Comparison of ENCODE assay signal across 8 cellular contexts in genomic region chr19:46015961-46016425, GRCh38. TPM values are rescaled to one million over a fixed set of nuclear protein-coding genes. Genes with fewer than 3 reads are reported as not detected.
DNase-seq lines count a peak whose midpoint lies in the region; ATAC-seq and TF ChIP-seq lines count a peak whose summit lies in the region.

No MANE protein-coding gene starts in this region.

- no peak overlapping the region for H2BK120ac ChIP-seq in IMR-90 (ENCODE audit: low read depth, low read length)

- H3K9me1 ChIP-seq in IMR-90 (ENCODE audit: insufficient read depth, low read length) = peaks cover 3% of the 10 kb centered on the region; the same call in 1 of the 2 replicates

- no peak for TF ChIP-seq POLR2A in IMR-90 (IDR thresholded peaks at IDR 0.05; ENCODE audit: low read depth, low read length)
- TF ChIP-seq POLR2A in gastrocnemius medialis (IDR thresholded peaks at IDR 0.05) = no peak

- no peak for DNase-seq in IMR-90
- DNase-seq in activated effector memory CD4-positive, alpha-beta T cell treated with anti-CD3 and anti-CD28 coated beads, Interleukin-2, amount 50 U/mL, for 16 hours = peak; percentile 77
- peak in 1 of 2 donors; percentile 28 for DNase-seq in cardiac muscle cell (ENCODE audit: low read depth in 1 of 2, low spot score in 1 of 2)
- no peak for DNase-seq in gastrocnemius medialis
- no peak for DNase-seq in globus pallidus (ENCODE audit: low spot score)
- DNase-seq in cerebellar cortex (ENCODE audit: low spot score) = no peak
- no peak for DNase-seq in SKM-1 treated with dmso at 0.1 percent for 144 hours (lab: John Stamatoyannopoulos, UW; ENCODE audit: unreplicated experiment)

- no peak overlapping the region for H3K4ac ChIP-seq in IMR-90 (ENCODE audit: low read depth, low read length)

- no peak overlapping the region for H3K56ac ChIP-seq in IMR-90 (ENCODE audit: extremely low read depth, insufficient read depth, low read length)

- in situ Hi-C loops in IMR-90 (cut with MboI; ENCODE audit: low sequenced_read_pairs) (no loop called here), gastrocnemius medialis (cut with MboI; ENCODE audit: low sequenced_read_pairs in 4 of 4) (no loop called here)

- peaks cover 0 to 4% (median 0%) of the 10 kb centered on the region in 11 experiments; a peak in 1 of 22 replicates for H3K9me3 ChIP-seq in BLaER1 treated with 17β-estradiol and CSF1 and Interleukin-3, amounts not matched to agents 10 nM and 100 nM (replicated peaks in 1 of 11)
- H3K9me3 ChIP-seq in IMR-90 (ENCODE audit: control insufficient read depth, insufficient read depth, low read length) = no peaks in the 10 kb centered on the region
- no peaks in the 10 kb centered on the region for H3K9me3 ChIP-seq in cardiac muscle cell (ENCODE audit: low read depth)
- H3K9me3 ChIP-seq in gastrocnemius medialis = no peaks in the 10 kb centered on the region

- intact Hi-C loops in IMR-90 (cut with micrococcal nuclease) = no loop called here
- intact Hi-C loops in gastrocnemius medialis (cut with DNase I; ENCODE audit: low total_unique reads) = loop anchor here (2.0 to 5.0 kb wide), 3 partner anchors 21 to 199 kb away; partner anchors contain the start of genes CCDC61 and RSPH6A

- no peak overlapping the region for H3K18ac ChIP-seq in IMR-90 (ENCODE audit: low read depth, low read length)

- H4K8ac ChIP-seq in IMR-90 (ENCODE audit: low read depth in 2 of 2, low read length in 2 of 2) = no peak overlapping the region

- TF ChIP-seq CTCF in IMR-90 (conservative IDR thresholded peaks at IDR 0.05; ENCODE audit: low read depth, low read length) = no peak
- no peak for TF ChIP-seq CTCF in cardiac muscle cell (IDR thresholded peaks at IDR 0.05; ENCODE audit: low read depth, low read length)
- no peak for TF ChIP-seq CTCF in gastrocnemius medialis (IDR thresholded peaks at IDR 0.05 in 4 of 5, conservative IDR thresholded peaks at IDR 0.05 in 1 of 5)

- H3K27ac ChIP-seq in BLaER1 treated with 17β-estradiol and CSF1 and Interleukin-3, amounts not matched to agents 10 nM and 100 nM = no peak overlapping the region
- H3K27ac ChIP-seq in IMR-90 (ENCODE audit: insufficient read depth, low read length) (no peak overlapping the region), cardiac muscle cell (no peak overlapping the region), gastrocnemius medialis (peak overlapping the region in 1 of 4 donors; percentile 9)

- H3K14ac ChIP-seq in IMR-90 (replicated peaks; ENCODE audit: low read depth, low read length) = no peak overlapping the region

- H3K23ac ChIP-seq in IMR-90 (ENCODE audit: low read depth, low read length) = peak overlapping the region; percentile 16; the same call in 1 of the 2 replicates

- no peak overlapping the region for H2AK9ac ChIP-seq in IMR-90 (replicated peaks; ENCODE audit: low read depth, low read length, poor library complexity)

- H2AK5ac ChIP-seq in IMR-90 (ENCODE audit: low read depth, low read length) = no peak overlapping the region

- peak overlapping the region; percentile 57 to 74 (median 68) for H3K4me3 ChIP-seq in BLaER1 treated with 17β-estradiol and CSF1 and Interleukin-3, amounts not matched to agents 10 nM and 100 nM
- H3K4me3 ChIP-seq in IMR-90 (ENCODE audit: insufficient read depth, low read depth, low read length) = peak overlapping the region; percentile 58
- peak overlapping the region; percentile 50 for H3K4me3 ChIP-seq in cardiac muscle cell
- H3K4me3 ChIP-seq in gastrocnemius medialis = peak overlapping the region; percentile 64 to 92 (median 71)

- H4K91ac ChIP-seq in IMR-90 (ENCODE audit: insufficient read depth, low read depth, low read length) = no peak overlapping the region

- H2BK15ac ChIP-seq in IMR-90 (ENCODE audit: low read depth, low read length) = no peak overlapping the region

- no peak overlapping the region for H2BK20ac ChIP-seq in IMR-90 (ENCODE audit: low read depth, low read length)

- POLR2A ChIA-PET in IMR-90 (lab: Charles Lee; ENCODE audit: unreplicated experiment) = no interaction called here

- peaks cover 15 to 88% (median 35%) of the 10 kb centered on the region in 11 experiments; a peak in 20 of 22 replicates for H4K20me1 ChIP-seq in BLaER1 treated with 17β-estradiol and CSF1 and Interleukin-3, amounts not matched to agents 10 nM and 100 nM
- H4K20me1 ChIP-seq in IMR-90 (ENCODE audit: insufficient read depth, low read length) = peaks cover 21% of the 10 kb centered on the region

- peak overlapping the region; percentile 94 to 100 (median 99) for H3K4me2 ChIP-seq in BLaER1 treated with 17β-estradiol and CSF1 and Interleukin-3, amounts not matched to agents 10 nM and 100 nM
- peak overlapping the region; percentile 100 for H3K4me2 ChIP-seq in IMR-90 (ENCODE audit: low read depth, low read length)

- no TSS peak for BruUV-seq in IMR-90 (replicated peaks; lab: Mats Ljungman, UMichigan)

- no peaks in the 10 kb centered on the region for H3K79me1 ChIP-seq in IMR-90 (ENCODE audit: low read depth in 1 of 2, low read length in 2 of 2)

- H3K36me3 ChIP-seq in BLaER1 treated with 17β-estradiol and CSF1 and Interleukin-3, amounts not matched to agents 10 nM and 100 nM = peaks cover 0 to 16% (median 5%) of the 10 kb centered on the region in 11 experiments; a peak in 13 of 22 replicates
- H3K36me3 ChIP-seq in IMR-90 (ENCODE audit: control insufficient read depth, insufficient read depth, low read length) = no peaks in the 10 kb centered on the region
- H3K36me3 ChIP-seq in cardiac muscle cell = no peaks in the 10 kb centered on the region
- no peaks in the 10 kb centered on the region for H3K36me3 ChIP-seq in gastrocnemius medialis

- TF ChIP-seq RAD21 in IMR-90 (IDR thresholded peaks at IDR 0.05; ENCODE audit: low read length) = no peak

- H3K4me1 ChIP-seq in BLaER1 treated with 17β-estradiol and CSF1 and Interleukin-3, amounts not matched to agents 10 nM and 100 nM = peaks cover 7 to 33% (median 23%) of the 10 kb centered on the region in 10 experiments; a peak in 18 of 20 replicates
- peaks cover 7% of the 10 kb centered on the region; the same call in 1 of the 2 replicates for H3K4me1 ChIP-seq in IMR-90 (ENCODE audit: control insufficient read depth, insufficient read depth, low read length)
- no peaks in the 10 kb centered on the region for H3K4me1 ChIP-seq in cardiac muscle cell (ENCODE audit: low read depth)
- peaks cover 0 to 15% of the 10 kb centered on the region in 2 donors for H3K4me1 ChIP-seq in gastrocnemius medialis

- no peak overlapping the region for H4K5ac ChIP-seq in IMR-90 (ENCODE audit: low read depth, low read length)

- H2BK5ac ChIP-seq in IMR-90 (ENCODE audit: low read depth, low read length, poor library complexity, severe bottlenecking) = no peak overlapping the region

- peak overlapping the region; percentile 87 for H2AFZ ChIP-seq in IMR-90 (replicated peaks; ENCODE audit: low read length, poor library complexity)

- peak overlapping the region in 10 of 11 experiments; percentile 41 to 69 (median 56); a peak in 14 of 22 replicates for H3K9ac ChIP-seq in BLaER1 treated with 17β-estradiol and CSF1 and Interleukin-3, amounts not matched to agents 10 nM and 100 nM
- H3K9ac ChIP-seq in IMR-90 (ENCODE audit: low read depth, low read length) = no peak overlapping the region

- 2% methylated on average over 18 of the region's 54 CpGs; no CpG with 5 or more reads in 1 of the 2 experiments for WGBS in IMR-90 (ENCODE audit: extremely low coverage in 2 of 2, insufficient read length in 1 of 2), 2 experiments

- H3K27me3 ChIP-seq in BLaER1 treated with 17β-estradiol and CSF1 and Interleukin-3, amounts not matched to agents 10 nM and 100 nM = peaks cover 34 to 50% (median 39%) of the 10 kb centered on the region in 11 experiments
- H3K27me3 ChIP-seq in IMR-90 (ENCODE audit: control insufficient read depth, insufficient read depth, low read length) (peaks cover 17% of the 10 kb centered on the region), cardiac muscle cell (peaks cover 36% of the 10 kb centered on the region), gastrocnemius medialis (peaks cover 38 to 42% (median 38%) of the 10 kb centered on the region in 3 donors)

- ATAC-seq in IMR-90 (ENCODE audit: low read depth) (no peak), gastrocnemius medialis (peak in 1 of 2 donors; percentile 8)

- dilution Hi-C loops in IMR-90 (cut with HindIII; ENCODE audit: low sequenced_read_pairs, unreplicated experiment) = no loop called here

- CTCF ChIA-PET in IMR-90 (lab: Yijun Ruan, JAX) = interaction anchor here (0.6 to 1.9 kb wide), 2 partner anchors 61 to 80 kb away, joined by 3 to 6 read pairs; no protein-coding TSS in a partner anchor

TF ChIP-seq in IMR-90, 13 proteins besides CTCF, POLR2A, EP300 and RAD21 (continues in another document):
- TF ChIP-seq CHD1 (IDR thresholded peaks at IDR 0.05; ENCODE audit: low read depth, low read length) (no peak), BHLHE40 (IDR thresholded peaks at IDR 0.05; ENCODE audit: low read depth, low read length) (no peak), MAZ (IDR thresholded peaks at IDR 0.05; ENCODE audit: borderline replicate concordance, low read depth, low read length) (no peak)

RNA-seq across cellular contexts. Expression of gene PGLYRP1, which starts 6.9 kb away (rescaled TPM):
- total RNA-seq in IMR-90 (2012; rRNA removed) (not detected in 2 replicates), cardiac muscle cell (not detected in 2 replicates), gastrocnemius medialis (not detected)
- polyA plus RNA-seq in IMR-90 (2012; rRNA removed) (not detected in 2 replicates), cardiac muscle cell (0.20 TPM in 1 of 2 replicates, not detected in the other)
- polyA plus RNA-seq in IMR-90 (2012; cell fraction: cytosol; rRNA removed) = not detected in 2 replicates
- polyA plus RNA-seq in IMR-90 (2012; cell fraction: nucleus; rRNA removed; ENCODE audit: low replicate concordance) = not detected in 2 replicates

RNA-seq across cellular contexts. Expression of gene CCDC61, which starts 20.7 kb away (rescaled TPM):
- total RNA-seq in IMR-90 (2012; rRNA removed) (3.2 and 3.6 TPM in 2 replicates), cardiac muscle cell (4.9 and 8.8 TPM in 2 replicates), gastrocnemius medialis (1 to 10 TPM; 2.3 to 4.9 (median 3.4) TPM)
- polyA plus RNA-seq in IMR-90 (2012; rRNA removed) (9.1 and 10.0 TPM in 2 replicates), cardiac muscle cell (5.2 and 5.8 TPM in 2 replicates)
- polyA plus RNA-seq in IMR-90 (2012; cell fraction: cytosol; rRNA removed) = 2.6 and 10.5 TPM in 2 replicates
- 26.6 and 45.3 TPM in 2 replicates for polyA plus RNA-seq in IMR-90 (2012; cell fraction: nucleus; rRNA removed; ENCODE audit: low replicate concordance)

RNA-seq across cellular contexts. Expression of gene IGFL4, which starts 24.8 kb away (rescaled TPM):
- not detected in 2 replicates for total RNA-seq in IMR-90 (2012; rRNA removed)
- not detected in 2 replicates for polyA plus RNA-seq in IMR-90 (2012; rRNA removed)
- polyA plus RNA-seq in IMR-90 (2012; cell fraction: cytosol; rRNA removed) = not detected in 2 replicates
- polyA plus RNA-seq in IMR-90 (2012; cell fraction: nucleus; rRNA removed; ENCODE audit: low replicate concordance) = not detected in 2 replicates
- 0.21 and 0.25 TPM in 2 replicates for total RNA-seq in cardiac muscle cell
- 0.26 and 0.67 TPM in 2 replicates for polyA plus RNA-seq in cardiac muscle cell
- total RNA-seq in gastrocnemius medialis = not detected

RNA-seq across cellular contexts. Expression of gene NOVA2, which starts 42.3 kb away (rescaled TPM):
- total RNA-seq in IMR-90 (2012; rRNA removed) = not detected in 2 replicates
- polyA plus RNA-seq in IMR-90 (2012; rRNA removed) = 0.03 TPM in 1 of 2 replicates, not detected in the other
- polyA plus RNA-seq in IMR-90 (2012; cell fraction: cytosol; rRNA removed) = 0.02 and 0.03 TPM in 2 replicates
- polyA plus RNA-seq in IMR-90 (2012; cell fraction: nucleus; rRNA removed; ENCODE audit: low replicate concordance) = 0.05 and 0.06 TPM in 2 replicates
- total RNA-seq in cardiac muscle cell = 0.35 and 0.71 TPM in 2 replicates
- 0.17 and 0.42 TPM in 2 replicates for polyA plus RNA-seq in cardiac muscle cell
- total RNA-seq in gastrocnemius medialis = 1 to 10 TPM in 1 of 4 donors, under 1 TPM in 3; 0.44 to 1.1 (median 0.49) TPM
